In genomic region chrX:5595570-5595969, GRCh38 we compare ENCODE assay signal across 20 cellular contexts.
DNase-seq lines count a peak whose midpoint lies in the region; ATAC-seq and TF ChIP-seq lines count a peak whose summit lies in the region.
"Had no signal": no experiment of that assay in that cellular context is flagged by ENCODE, and none has a peak within 500 bp of the region (broad histone marks: within the 10 kb centered on the region; RNA-seq: fewer than 3 reads in every experiment).

No MANE protein-coding gene starts in this region.

- TF ChIP-seq CTCF in neural cell (IDR thresholded peaks at IDR 0.05; ENCODE audit: poor library complexity, severe bottlenecking): no peak
- no peak for TF ChIP-seq CTCF in H9 (conservative IDR thresholded peaks at IDR 0.05)

- H4K8ac ChIP-seq in neuronal stem cell (ENCODE audit: low read depth, low read length) (no peak overlapping the region), H9 (replicated peaks; ENCODE audit: insufficient read length, low read depth, low read length) (no peak overlapping the region)

- H3K4me3 ChIP-seq in neural cell (ENCODE audit: low read length) (no peak overlapping the region), neuronal stem cell (ENCODE audit: low read length in 2 of 2) (no peak overlapping the region)
- H3K4me3 ChIP-seq: A549; BLaER1 treated with 17β-estradiol and CSF1 and Interleukin-3, amounts not matched to agents 10 nM and 100 nM; GM23248 had no signal

- H4K20me1 ChIP-seq in neural cell (ENCODE audit: insufficient read depth) (no peaks in the 10 kb centered on the region), H9 (ENCODE audit: control insufficient read depth, insufficient read depth, insufficient read length) (no peaks in the 10 kb centered on the region)
- H4K20me1 ChIP-seq: BLaER1 treated with 17β-estradiol and CSF1 and Interleukin-3, amounts not matched to agents 10 nM and 100 nM had no signal

- H2AK5ac ChIP-seq in neuronal stem cell (ENCODE audit: low read depth, low read length) (no peak overlapping the region), H9 (ENCODE audit: insufficient read length, low read length) (no peak overlapping the region)

- no peak overlapping the region for H2BK20ac ChIP-seq in H9 (ENCODE audit: low read depth, low read length, poor library complexity, severe bottlenecking)

- no peak overlapping the region for H3K27ac ChIP-seq in neural cell (ENCODE audit: low read length)
- H3K27ac ChIP-seq in neuronal stem cell (replicated peaks; ENCODE audit: low read length): no peak overlapping the region
- H3K27ac ChIP-seq in H9 (ENCODE audit: insufficient read length, low read depth, low read length): no peak overlapping the region
- H3K27ac ChIP-seq: 22Rv1; A549; BLaER1 treated with 17β-estradiol and CSF1 and Interleukin-3, amounts not matched to agents 10 nM and 100 nM; GM23248 had no signal

- H3F3A ChIP-seq in neural cell (ENCODE audit: insufficient read depth, low read length, poor library complexity, severe bottlenecking): no peaks in the 10 kb centered on the region

- H3K36me3 Mint-ChIP-seq in H9 (ENCODE audit: insufficient read depth in 1 of 3, low read depth in 3 of 3): peaks cover 0 to 10% (median under 1%) of the 10 kb centered on the region in 3 experiments; a peak in 5 of 7 replicates
- H3K36me3 Mint-ChIP-seq: CD8-positive, alpha-beta T cell had no signal

- H2BK5ac ChIP-seq in neuronal stem cell (ENCODE audit: low read length) (no peak overlapping the region), H9 (ENCODE audit: insufficient read length, low read length) (no peak overlapping the region)

- H3K14ac ChIP-seq in neuronal stem cell (ENCODE audit: low read length) (no peak overlapping the region), H9 (ENCODE audit: insufficient read depth, low read length) (no peak overlapping the region)

- H3K23ac ChIP-seq in neuronal stem cell (ENCODE audit: low read depth, low read length, poor library complexity) (no peak overlapping the region), H9 (ENCODE audit: insufficient read length, low read depth, low read length) (no peak overlapping the region)

- no peaks in the 10 kb centered on the region for H3K4me1 Mint-ChIP-seq in H9

- TF ChIP-seq RAD21 in neural cell (conservative IDR thresholded peaks at IDR 0.05): no peak

- H2AFZ ChIP-seq in neural cell (ENCODE audit: low read depth, low read length): no peak overlapping the region
- H2AFZ ChIP-seq in neuronal stem cell (ENCODE audit: low read length): no peak overlapping the region
- no peak overlapping the region for H2AFZ ChIP-seq in H9 (ENCODE audit: low read length)
- H2AFZ ChIP-seq: GM23248 had no signal

- H3K79me2 ChIP-seq in neural cell (replicated peaks; ENCODE audit: insufficient read depth, low read length) (no peaks in the 10 kb centered on the region), H9 (ENCODE audit: insufficient read depth, low read length) (no peaks in the 10 kb centered on the region)

- ATAC-seq in HG03139 (IDR thresholded peaks at IDR 0.05; ENCODE audit: unreplicated experiment): no peak
- ATAC-seq: A549; CD8-positive, alpha-beta T cell; HCT116 had no signal

- H4K5ac ChIP-seq in H9 (ENCODE audit: insufficient read length, low read depth, low read length): no peak overlapping the region

- no peak overlapping the region for H4K91ac ChIP-seq in neuronal stem cell (ENCODE audit: low read depth, low read length, poor library complexity)
- H4K91ac ChIP-seq in H9 (ENCODE audit: insufficient read length, low read depth, low read length): no peak overlapping the region

- DNase-seq in NCI-H82 (lab: John Stamatoyannopoulos, UW) (peak; percentile 2), NCI-H82 treated with DMSO at 0.1 percent for 48 hours (lab: John Stamatoyannopoulos, UW; ENCODE audit: unreplicated experiment) (no peak), NCI-H146 (lab: John Stamatoyannopoulos, UW) (peak; percentile 37), RPMI8226 (peak; percentile 81), neuronal stem cell (ENCODE audit: low spot score) (no peak), H9 (no peak)
- DNase-seq: Calu3; CD8-positive, alpha-beta T cell; DMS 273 treated with DMSO at 0.1 percent for 48 hours; DMS53; DND-41; EL; GM23248; HFFc6 had no signal

- H3K9me2 ChIP-seq in neural cell (ENCODE audit: insufficient read depth, low read length): no peaks in the 10 kb centered on the region

- no peak overlapping the region for H3K4me2 ChIP-seq in neural cell (ENCODE audit: low read length)
- no peak overlapping the region for H3K4me2 ChIP-seq in neuronal stem cell (ENCODE audit: insufficient read depth, low read length, poor library complexity, severe bottlenecking)
- no peak overlapping the region for H3K4me2 ChIP-seq in H9 (ENCODE audit: insufficient read depth, insufficient read length, low read length)
- H3K4me2 ChIP-seq: A549 had no signal

- H3K36me3 ChIP-seq in neural cell (ENCODE audit: insufficient read depth, low read length): no peaks in the 10 kb centered on the region
- no peaks in the 10 kb centered on the region for H3K36me3 ChIP-seq in neuronal stem cell (replicated peaks in 1 of 2; ENCODE audit: control insufficient read depth in 2 of 2, insufficient read depth in 2 of 2, low read length in 2 of 2)
- H3K36me3 ChIP-seq: BLaER1 treated with 17β-estradiol and CSF1 and Interleukin-3, amounts not matched to agents 10 nM and 100 nM had no signal

- H3K18ac ChIP-seq in neuronal stem cell (ENCODE audit: low read length) (no peak overlapping the region), H9 (ENCODE audit: insufficient read length, low read depth, low read length) (no peak overlapping the region)

- H3K79me1 ChIP-seq in neuronal stem cell (ENCODE audit: low read depth, low read length) (no peaks in the 10 kb centered on the region), H9 (ENCODE audit: insufficient read depth, low read depth, low read length, poor library complexity, severe bottlenecking) (no peaks in the 10 kb centered on the region)

- H3K4me1 ChIP-seq in neuronal stem cell (ENCODE audit: control insufficient read depth in 2 of 2, insufficient read depth in 1 of 2, low read depth in 1 of 2, low read length in 2 of 2): no peaks in the 10 kb centered on the region
- no peaks in the 10 kb centered on the region for H3K4me1 ChIP-seq in H9 (ENCODE audit: insufficient read depth, low read length)
- H3K4me1 ChIP-seq: A549 had no signal

- no peak overlapping the region for H2BK120ac ChIP-seq in neuronal stem cell (ENCODE audit: low read depth, low read length)
- H2BK120ac ChIP-seq in H9 (ENCODE audit: low read depth, low read length, poor library complexity, severe bottlenecking): no peak overlapping the region

- H3K9ac ChIP-seq in neural cell (ENCODE audit: low read length): no peak overlapping the region
- H3K9ac ChIP-seq in neuronal stem cell (ENCODE audit: low read depth, low read length, poor library complexity): no peak overlapping the region
- no peak overlapping the region for H3K9ac ChIP-seq in H9 (ENCODE audit: extremely low read depth, insufficient read length, low read length)
- H3K9ac ChIP-seq: BLaER1 treated with 17β-estradiol and CSF1 and Interleukin-3, amounts not matched to agents 10 nM and 100 nM; GM23248 had no signal

- H3K27me3 ChIP-seq in neural cell (ENCODE audit: insufficient read depth, low read depth, low read length): no peaks in the 10 kb centered on the region
- no peaks in the 10 kb centered on the region for H3K27me3 ChIP-seq in neuronal stem cell (ENCODE audit: control insufficient read depth in 3 of 3, insufficient read depth in 3 of 3, low read depth in 1 of 3, low read length in 3 of 3)
- no peaks in the 10 kb centered on the region for H3K27me3 ChIP-seq in H9 (ENCODE audit: insufficient read depth, low read length)
- H3K27me3 ChIP-seq: BLaER1 treated with 17β-estradiol and CSF1 and Interleukin-3, amounts not matched to agents 10 nM and 100 nM had no signal

- H3K23me2 ChIP-seq in H9 (ENCODE audit: insufficient read length, low read depth, low read length, poor library complexity, severe bottlenecking): no peaks in the 10 kb centered on the region

- peaks cover 7 to 15% of the 10 kb centered on the region in 2 experiments; a peak in 4 of 5 replicates for H3K9me3 Mint-ChIP-seq in H9

- no peak overlapping the region for H3K56ac ChIP-seq in H9 (ENCODE audit: insufficient read length, low read depth, low read length)

- H3K27ac Mint-ChIP-seq in H9: no peak overlapping the region
- H3K27ac Mint-ChIP-seq: CD8-positive, alpha-beta T cell; HFFc6 had no signal

- no peak overlapping the region for H3K4me3 Mint-ChIP-seq in H9
- H3K4me3 Mint-ChIP-seq: CD8-positive, alpha-beta T cell; HFFc6 had no signal

- H3K9me3 ChIP-seq in neural cell (ENCODE audit: low read length) (no peaks in the 10 kb centered on the region), neuronal stem cell (replicated peaks in 1 of 2; ENCODE audit: control insufficient read depth in 2 of 2, insufficient read depth in 1 of 2, low read depth in 1 of 2, low read length in 2 of 2) (no peaks in the 10 kb centered on the region), H9 (ENCODE audit: control insufficient read depth, low read depth, low read length) (no peaks in the 10 kb centered on the region)
- H3K9me3 ChIP-seq: A549 had no signal

- H3K4ac ChIP-seq in neuronal stem cell (ENCODE audit: low read length) (no peak overlapping the region), H9 (ENCODE audit: low read depth, low read length) (no peak overlapping the region)

- no CpG with 5 or more reads among the region's 4 CpGs for WGBS in neuronal stem cell (ENCODE audit: extremely low coverage in 2 of 2, insufficient read length in 2 of 2, insufficient replicate concordance in 1 of 2), 2 donors
- no CpG with 5 or more reads among the region's 4 CpGs for WGBS in H9 (ENCODE audit: extremely low coverage, insufficient read length, low lambda C conversion rate)

- H2BK12ac ChIP-seq in neuronal stem cell (ENCODE audit: low read length): no peak overlapping the region
- H2BK12ac ChIP-seq in H9 (ENCODE audit: insufficient read length, low read depth, low read length): no peak overlapping the region

- H3K27me3 Mint-ChIP-seq in H9 (ENCODE audit: low read depth): no peaks in the 10 kb centered on the region

- H2BK15ac ChIP-seq in neuronal stem cell (ENCODE audit: low read length) (no peak overlapping the region), H9 (ENCODE audit: low read depth, low read length) (no peak overlapping the region)

- no peak overlapping the region for H3T11ph ChIP-seq in H9 (ENCODE audit: low read length)

- TF ChIP-seq EP300 in neural cell (conservative IDR thresholded peaks at IDR 0.05; ENCODE audit: poor library complexity, severe bottlenecking): peak; percentile 72

TF ChIP-seq in neural cell, 6 proteins besides CTCF, POLR2A, EP300 and RAD21 (continues in another document):
- TF ChIP-seq EZH2 (IDR thresholded peaks at IDR 0.05; ENCODE audit: borderline replicate concordance, insufficient read depth, low read length, poor library complexity, severe bottlenecking) (no peak), MXI1 (conservative IDR thresholded peaks at IDR 0.05; ENCODE audit: poor library complexity, severe bottlenecking) (no peak)

Comparison
In these comparisons a context has a peak if more than half of its experiments do, and no peak if none do; other contexts are left out.
1. DNase-seq: peak in NCI-H82 (single experiment), NCI-H146 (single experiment) and RPMI8226 (single experiment); none in NCI-H82 treated with DMSO at 0.1 percent for 48 hours (single experiment), neuronal stem cell (single experiment) and H9 (single experiment).